Comparison of ENCODE assay signal across 1 cellular context in genomic region chr5:59517926-59518585, GRCh38.
TF ChIP-seq lines count a peak whose summit lies in the region.

No MANE protein-coding gene starts in this region.

TF ChIP-seq in IMR-90, 13 proteins besides CTCF, POLR2A, EP300 and RAD21:
- TF ChIP-seq NFE2L2 (IDR thresholded peaks at IDR 0.05; ENCODE audit: low read depth, low read length) (peak; percentile 49; the same call in 1 of the 2 replicates), CEBPB (IDR thresholded peaks at IDR 0.05; ENCODE audit: low read depth, low read length) (no peak)
